In genomic region chr22:41449321-41449720, GRCh38 we compare ENCODE assay signal across 12 cellular contexts. TPM values are rescaled to one million over a fixed set of nuclear protein-coding genes. Genes with fewer than 3 reads are reported as not detected.
DNase-seq lines count a peak whose midpoint lies in the region; ATAC-seq and TF ChIP-seq lines count a peak whose summit lies in the region.
"Had no signal": no experiment of that assay in that cellular context is flagged by ENCODE, and none has a peak within 500 bp of the region (broad histone marks: within the 10 kb centered on the region; RNA-seq: fewer than 3 reads in every experiment).

No MANE protein-coding gene starts in this region.

- no peak overlapping the region for H2BK5ac ChIP-seq in H9 (ENCODE audit: insufficient read length, low read length)

- no peaks in the 10 kb centered on the region for H3K27me3 ChIP-seq in BE2C
- no peaks in the 10 kb centered on the region for H3K27me3 ChIP-seq in H9 (ENCODE audit: insufficient read depth, low read length)
- H3K27me3 ChIP-seq in naive thymus-derived CD4-positive, alpha-beta T cell (ENCODE audit: control insufficient read depth in 2 of 2, insufficient read depth in 2 of 2, low read length in 2 of 2), result no peaks in the 10 kb centered on the region
- H3K27me3 ChIP-seq: ascending aorta had no signal

- H3K36me3 ChIP-seq in BE2C, result no peaks in the 10 kb centered on the region
- peaks cover 0 to 6% (median 0%) of the 10 kb centered on the region in 3 experiments for H3K36me3 ChIP-seq in naive thymus-derived CD4-positive, alpha-beta T cell (ENCODE audit: control insufficient read depth in 2 of 3, insufficient read depth in 3 of 3, low read length in 3 of 3)
- H3K36me3 ChIP-seq: ascending aorta had no signal

- no peak overlapping the region for H3K4me2 ChIP-seq in H9 (ENCODE audit: insufficient read depth, insufficient read length, low read length)

- no peak for ATAC-seq in naive thymus-derived CD4-positive, alpha-beta T cell
- ATAC-seq in GM19463 (IDR thresholded peaks at IDR 0.05; ENCODE audit: unreplicated experiment) (no peak), HG02588 (IDR thresholded peaks at IDR 0.05; ENCODE audit: unreplicated experiment) (no peak)

- H3K27me3 Mint-ChIP-seq in H9 (ENCODE audit: low read depth) (peaks cover 2% of the 10 kb centered on the region; the same call in 1 of the 2 replicates), brain (peaks cover 21% of the 10 kb centered on the region)
- no peaks in the 10 kb centered on the region for H3K27me3 Mint-ChIP-seq in naive thymus-derived CD4-positive, alpha-beta T cell

- no peak overlapping the region for H2BK12ac ChIP-seq in H9 (ENCODE audit: insufficient read length, low read depth, low read length)

- no CpG with 5 or more reads among the region's 8 CpGs for WGBS in H9 (ENCODE audit: extremely low coverage, insufficient read length, low lambda C conversion rate)

- no peak overlapping the region for H3K56ac ChIP-seq in H9 (ENCODE audit: insufficient read length, low read depth, low read length)

- peaks cover 3% of the 10 kb centered on the region; the same call in 1 of the 2 replicates for H3K4me1 ChIP-seq in BE2C
- H3K4me1 ChIP-seq in H9 (ENCODE audit: insufficient read depth, low read length), result no peaks in the 10 kb centered on the region; the same call in 1 of the 2 replicates
- H3K4me1 ChIP-seq in naive thymus-derived CD4-positive, alpha-beta T cell (ENCODE audit: control insufficient read depth in 2 of 2, insufficient read depth in 2 of 2, low read length in 2 of 2), result peaks cover 0 to 7% of the 10 kb centered on the region in 2 donors

- peaks cover 8 to 9% of the 10 kb centered on the region in 2 experiments for H3K4me1 Mint-ChIP-seq in H9
- peaks cover 13% of the 10 kb centered on the region for H3K4me1 Mint-ChIP-seq in brain
- H3K4me1 Mint-ChIP-seq in naive thymus-derived CD4-positive, alpha-beta T cell, result peaks cover 6 to 21% (median 16%) of the 10 kb centered on the region in 7 donors

- no peak overlapping the region for H2AK5ac ChIP-seq in H9 (ENCODE audit: insufficient read length, low read length)

- H3K27ac Mint-ChIP-seq in H9 (peak overlapping the region in 2 of 3 experiments; percentile 81 to 82; a peak in 4 of 7 replicates), brain (peak overlapping the region; percentile 99 to 100 (median 100))
- peak overlapping the region in 6 of 9 donors; percentile 92 to 99 (median 96) for H3K27ac Mint-ChIP-seq in naive thymus-derived CD4-positive, alpha-beta T cell

- H3T11ph ChIP-seq in H9 (ENCODE audit: low read length), result no peak overlapping the region

- TF ChIP-seq CTCF in BE2C (IDR thresholded peaks at IDR 0.05; ENCODE audit: low read depth, low read length) (no peak), H9 (conservative IDR thresholded peaks at IDR 0.05) (no peak), brain (conservative IDR thresholded peaks at IDR 0.05) (no peak)

- H3K79me1 ChIP-seq in H9 (ENCODE audit: insufficient read depth, low read depth, low read length, poor library complexity, severe bottlenecking), result no peaks in the 10 kb centered on the region

- no peak overlapping the region for H3K14ac ChIP-seq in H9 (ENCODE audit: insufficient read depth, low read length)

- peaks cover 7 to 17% (median 14%) of the 10 kb centered on the region in 3 experiments for H3K36me3 Mint-ChIP-seq in H9 (ENCODE audit: insufficient read depth in 1 of 3, low read depth in 3 of 3)
- peaks cover 9% of the 10 kb centered on the region for H3K36me3 Mint-ChIP-seq in brain
- H3K36me3 Mint-ChIP-seq in naive thymus-derived CD4-positive, alpha-beta T cell, result peaks cover 0 to 2% (median 0%) of the 10 kb centered on the region in 5 donors

- H4K5ac ChIP-seq in H9 (ENCODE audit: insufficient read length, low read depth, low read length), result no peak overlapping the region

- H2BK15ac ChIP-seq in H9 (ENCODE audit: low read depth, low read length), result no peak overlapping the region

- H2BK20ac ChIP-seq in H9 (ENCODE audit: low read depth, low read length, poor library complexity, severe bottlenecking), result no peak overlapping the region

- H2AFZ ChIP-seq in H9 (ENCODE audit: low read length), result no peak overlapping the region

- H3K18ac ChIP-seq in H9 (ENCODE audit: insufficient read length, low read depth, low read length), result no peak overlapping the region

- peaks cover 19% of the 10 kb centered on the region for H3K23me2 ChIP-seq in H9 (ENCODE audit: insufficient read length, low read depth, low read length, poor library complexity, severe bottlenecking)

- H3K9me3 ChIP-seq in BE2C, result no peaks in the 10 kb centered on the region
- H3K9me3 ChIP-seq in H9 (ENCODE audit: control insufficient read depth, low read depth, low read length), result no peaks in the 10 kb centered on the region
- H3K9me3 ChIP-seq in naive thymus-derived CD4-positive, alpha-beta T cell (ENCODE audit: control insufficient read depth in 2 of 3, low read length in 3 of 3), result no peaks in the 10 kb centered on the region
- H3K9me3 ChIP-seq: ascending aorta had no signal

- H3K27ac ChIP-seq in H9 (ENCODE audit: insufficient read length, low read depth, low read length), result no peak overlapping the region
- no peak overlapping the region for H3K27ac ChIP-seq in naive thymus-derived CD4-positive, alpha-beta T cell (ENCODE audit: low read depth, low read length)

- no peaks in the 10 kb centered on the region for H4K20me1 ChIP-seq in H9 (ENCODE audit: control insufficient read depth, insufficient read depth, insufficient read length)

- H4K91ac ChIP-seq in H9 (ENCODE audit: insufficient read length, low read depth, low read length), result no peak overlapping the region

- intact Hi-C loops in naive thymus-derived CD4-positive, alpha-beta T cell (cut with micrococcal nuclease), result loop anchor here (5.0 to 10.0 kb wide), 5 partner anchors 235 to 1405 kb away; partner anchors contain the start of genes CENPM (in 1 of the 2), L3MBTL2 (in 1 of the 2), MRTFA (in 1 of the 2) and SNU13 (in 1 of the 2)

- no peak overlapping the region for H3K9ac ChIP-seq in H9 (ENCODE audit: extremely low read depth, insufficient read length, low read length)

- no peaks in the 10 kb centered on the region for H3K9me3 Mint-ChIP-seq in H9
- H3K9me3 Mint-ChIP-seq in brain, result peaks cover 0 to 6% (median 0%) of the 10 kb centered on the region in 5 experiments
- H3K9me3 Mint-ChIP-seq in naive thymus-derived CD4-positive, alpha-beta T cell, result peaks cover 0 to 6% (median 0%) of the 10 kb centered on the region in 11 donors

- CTCF ChIA-PET in naive thymus-derived CD4-positive, alpha-beta T cell (lab: Charles Lee), result interaction anchor here (0.9 to 1.3 kb wide), 2 partner anchors 19 to 77 kb away, joined by 3 to 4 read pairs; partner anchors contain the start of genes ACO2 and PHF5A

- no peak overlapping the region for H4K8ac ChIP-seq in H9 (replicated peaks; ENCODE audit: insufficient read length, low read depth, low read length)

- POLR2A ChIA-PET in naive thymus-derived CD4-positive, alpha-beta T cell (lab: Charles Lee), result interaction anchor here (0.7 to 5.2 kb wide), 9 partner anchors 12 to 205 kb away, joined by 3 to 143 read pairs (median 5); partner anchors contain the start of genes ACO2, PHF5A, PMM1 and TEF

- peaks cover 12% of the 10 kb centered on the region; the same call in 1 of the 2 replicates for H3K79me2 ChIP-seq in H9 (ENCODE audit: insufficient read depth, low read length)

- H3K4me3 ChIP-seq in BE2C (ENCODE audit: low read depth, low read length), result peak overlapping the region; percentile 33; the same call in 1 of the 2 replicates
- H3K4me3 ChIP-seq in naive thymus-derived CD4-positive, alpha-beta T cell (ENCODE audit: low read length), result no peak overlapping the region

- peak overlapping the region in 1 of 2 experiments; percentile 96; a peak in 2 of 5 replicates for H3K4me3 Mint-ChIP-seq in H9
- H3K4me3 Mint-ChIP-seq in brain, result peak overlapping the region; percentile 97 to 100 (median 98)
- H3K4me3 Mint-ChIP-seq in naive thymus-derived CD4-positive, alpha-beta T cell, result peak overlapping the region in 1 of 10 donors; percentile 92

- no peak overlapping the region for H2BK120ac ChIP-seq in H9 (ENCODE audit: low read depth, low read length, poor library complexity, severe bottlenecking)

- H3K4ac ChIP-seq in H9 (ENCODE audit: low read depth, low read length), result no peak overlapping the region

- DNase-seq in BE2C, result no peak
- no peak for DNase-seq in H9
- DNase-seq in naive thymus-derived CD4-positive, alpha-beta T cell, result no peak
- DNase-seq in stimulated activated CD4-positive, alpha-beta T cell treated with anti-CD3 and anti-CD28 coated beads, Interleukin-12 subunit alpha, Interleukin-12 subunit beta, amount 100 ng/mL, for 4 hours, result no peak
- DNase-seq in NCI-H2196 treated with DMSO at 0.1 percent for 48 hours (lab: John Stamatoyannopoulos, UW; ENCODE audit: unreplicated experiment), result no peak
- DNase-seq: foreskin fibroblast; NCI-H1105 treated with DMSO at 0.1 percent for 48 hours; stimulated activated CD4-positive, alpha-beta T cell treated with anti-CD3 and anti-CD28 coated beads, Interleukin-1b, Interleukin-23, amount 100 ng/mL, for 48 hours had no signal

- no peak overlapping the region for H3K23ac ChIP-seq in H9 (ENCODE audit: insufficient read length, low read depth, low read length)

RNA-seq across cellular contexts. Expression of gene TOB2, which starts 2.7 kb away (rescaled TPM):
- polyA plus RNA-seq in BE2C (2012; ENCODE audit: insufficient read depth, insufficient read length, low read depth), result 21.6 TPM
- total RNA-seq in H9 (2021), result 75.8 and 78.0 TPM in 2 replicates
- polyA plus RNA-seq in brain (ENCODE audit: insufficient read depth, low read depth, low replicate concordance), result 34.4 TPM
- 10 to 100 TPM; 19.3 to 37.8 (median 29.8) TPM for total RNA-seq in naive thymus-derived CD4-positive, alpha-beta T cell
- 1 to 10 TPM; 8.2 to 9.7 TPM for polyA plus RNA-seq in naive thymus-derived CD4-positive, alpha-beta T cell

RNA-seq across cellular contexts. Expression of gene PHF5A, which starts 19.2 kb away (rescaled TPM):
- polyA plus RNA-seq in BE2C (2012; ENCODE audit: insufficient read depth, insufficient read length, low read depth), result 125 TPM
- 114 and 128 TPM in 2 replicates for total RNA-seq in H9 (2021)
- polyA plus RNA-seq in brain (ENCODE audit: insufficient read depth, low read depth, low replicate concordance), result 42.8 TPM
- 10 to 100 TPM; 27.8 to 63.9 (median 36.0) TPM for total RNA-seq in naive thymus-derived CD4-positive, alpha-beta T cell
- 10 to 100 TPM; 22.4 to 25.8 TPM for polyA plus RNA-seq in naive thymus-derived CD4-positive, alpha-beta T cell

RNA-seq across cellular contexts. Expression of gene ACO2, which starts 19.6 kb away (rescaled TPM):
- 205 TPM for polyA plus RNA-seq in BE2C (2012; ENCODE audit: insufficient read depth, insufficient read length, low read depth)
- total RNA-seq in H9 (2021), result 64.9 and 66.6 TPM in 2 replicates
- 234 TPM for polyA plus RNA-seq in brain (ENCODE audit: insufficient read depth, low read depth, low replicate concordance)
- total RNA-seq in naive thymus-derived CD4-positive, alpha-beta T cell, result 10 to 100 TPM; 64.5 to 84.8 (median 70.3) TPM
- polyA plus RNA-seq in naive thymus-derived CD4-positive, alpha-beta T cell, result 100 to 1,000 TPM in 1 of 2 donors, 10 to 100 TPM in 1; 60.5 to 101 TPM
